Comparison of ENCODE assay signal across 8 cellular contexts in the genomic region with DNA sequence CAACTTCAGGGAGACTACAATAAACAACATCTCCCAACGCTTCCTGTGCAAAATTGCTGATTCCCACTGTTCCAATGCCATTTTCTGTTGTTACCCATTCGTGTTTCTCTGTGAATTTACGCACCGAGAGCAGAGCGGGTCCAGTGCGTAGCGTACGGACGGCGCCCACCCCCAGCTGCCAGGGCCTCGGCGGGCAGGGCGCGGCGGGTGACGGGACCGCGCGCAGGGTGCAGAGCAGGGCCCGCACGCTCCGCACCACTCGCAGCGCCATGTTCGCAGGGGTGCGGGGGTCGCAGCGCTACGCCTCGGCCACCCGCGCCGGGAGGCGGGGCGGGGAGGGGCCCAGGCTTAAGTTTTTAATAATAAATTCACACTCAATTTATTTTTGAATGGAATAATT.
A peak's percentile ranks its signal among the peaks of the same experiment; 100 is the strongest.
DNase-seq lines count a peak whose midpoint lies in the region; ATAC-seq, FAIRE-seq and TF ChIP-seq lines count a peak whose summit lies in the region.
"Not testable (repeated sequence)": the region's sequence is repeated elsewhere in the genome, so short reads cannot be mapped to it uniquely, and the experiment has no call there.

No MANE protein-coding gene starts in this region.

- H3K9me1 ChIP-seq in IMR-90 (ENCODE audit: insufficient read depth, low read length), result not testable (repeated sequence)

- ATAC-seq in CD8-positive, alpha-beta T cell, result peak; percentile 78
- ATAC-seq in IMR-90 (ENCODE audit: low read depth) (peak; percentile 61; the same call in 1 of the 2 replicates), GM12878 (peak; percentile 53; the same call in 2 of the 3 replicates), Right ventricle myocardium inferior (peak; percentile 63), left colon (peak; percentile 54)
- ATAC-seq in activated CD4-positive, alpha-beta T cell treated with anti-CD3 and anti-CD28 coated beads for 36 hours, result peak; percentile 57
- peak; percentile 38 for ATAC-seq in naive thymus-derived CD4-positive, alpha-beta T cell
- peak; percentile 84 for ATAC-seq in stimulated activated naive CD8-positive, alpha-beta T cell treated with anti-CD3 and anti-CD28 coated beads, Interleukin-15, amount 100 ng/mL, for 72 hours

- SMC1A ChIA-PET in GM12878 (lab: Charles Lee; ENCODE audit: uncharacterized antibody, unreplicated experiment), result interaction anchor here (0.6 kb wide), 1 partner anchor 191 kb away, joined by 3 read pairs; no protein-coding TSS in a partner anchor

- H4K5ac ChIP-seq in IMR-90 (ENCODE audit: low read depth, low read length), result not testable (repeated sequence)

- not testable (repeated sequence) for TF ChIP-seq POLR2A in IMR-90 (IDR thresholded peaks at IDR 0.05; ENCODE audit: low read depth, low read length); GM12878 (IDR thresholded peaks at IDR 0.05; ENCODE audit: low read depth, low read length)

- not testable (repeated sequence) for H3K9ac ChIP-seq in IMR-90 (ENCODE audit: low read depth, low read length); GM12878 (ENCODE audit: control insufficient read depth, insufficient read depth, low read length)

- not testable (repeated sequence) for H2BK5ac ChIP-seq in IMR-90 (ENCODE audit: low read depth, low read length, poor library complexity, severe bottlenecking)

- H3K27ac ChIP-seq in CD8-positive, alpha-beta T cell (ENCODE audit: low read depth, low read length); IMR-90 (ENCODE audit: insufficient read depth, low read length); GM12878 (ENCODE audit: control insufficient read depth, insufficient read depth); naive thymus-derived CD4-positive, alpha-beta T cell (ENCODE audit: low read depth, low read length): not testable (repeated sequence)

- H2BK15ac ChIP-seq in IMR-90 (ENCODE audit: low read depth, low read length), result not testable (repeated sequence)

- in situ Hi-C loops in IMR-90 (cut with MboI; ENCODE audit: low sequenced_read_pairs); GM12878 (cut with MboI): not testable (repeated sequence)

- not testable (repeated sequence) for H3K27me3 ChIP-seq in CD8-positive, alpha-beta T cell (ENCODE audit: insufficient read depth, low read length); IMR-90 (ENCODE audit: control insufficient read depth, insufficient read depth, low read length); GM12878 (replicated peaks in 1 of 2; ENCODE audit: control insufficient read depth in 2 of 2, insufficient read depth in 2 of 2, low read length in 1 of 2); naive thymus-derived CD4-positive, alpha-beta T cell (ENCODE audit: control insufficient read depth in 2 of 2, insufficient read depth in 2 of 2, low read length in 2 of 2)

- POLR2A ChIA-PET in CD8-positive, alpha-beta T cell (lab: Charles Lee); IMR-90 (lab: Charles Lee; ENCODE audit: unreplicated experiment); activated CD4-positive, alpha-beta T cell treated with anti-CD3 and anti-CD28 coated beads for 36 hours (lab: Charles Lee); GM12878 (lab: Charles Lee); naive thymus-derived CD4-positive, alpha-beta T cell (lab: Charles Lee): not testable (repeated sequence)

- H2AFZ ChIP-seq in IMR-90 (replicated peaks; ENCODE audit: low read length, poor library complexity); GM12878 (ENCODE audit: control insufficient read depth, low read depth, low read length): not testable (repeated sequence)

- CTCF ChIA-PET in CD8-positive, alpha-beta T cell (lab: Charles Lee); activated CD4-positive, alpha-beta T cell treated with anti-CD3 and anti-CD28 coated beads for 36 hours (lab: Charles Lee); naive thymus-derived CD4-positive, alpha-beta T cell (lab: Charles Lee): not testable (repeated sequence)
- CTCF ChIA-PET in IMR-90 (lab: Yijun Ruan, JAX) (interaction anchor here (0.5 kb wide), 1 partner anchor 15 kb away, joined by 3 read pairs; no protein-coding TSS in a partner anchor), GM12878 (lab: Yijun Ruan, JAX) (interaction anchor here (0.6 to 0.8 kb wide), 2 partner anchors 9 to 226 kb away, joined by 3 to 4 read pairs; no protein-coding TSS in a partner anchor)

- not testable (repeated sequence) for H3K79me2 ChIP-seq in GM12878 (ENCODE audit: control insufficient read depth, insufficient read depth, low read length)

- H3K9me3 Mint-ChIP-seq in CD8-positive, alpha-beta T cell; activated CD4-positive, alpha-beta T cell treated with anti-CD3 and anti-CD28 coated beads for 36 hours (ENCODE audit: low read depth); naive thymus-derived CD4-positive, alpha-beta T cell; stimulated activated naive CD8-positive, alpha-beta T cell treated with anti-CD3 and anti-CD28 coated beads, Interleukin-15, amount 100 ng/mL, for 72 hours: not testable (repeated sequence)

- WGBS in IMR-90 (ENCODE audit: extremely low coverage in 2 of 2, insufficient read length in 1 of 2), 2 experiments, result 17% methylated on average over 1 of the region's 35 CpGs; no CpG with 5 or more reads in 1 of the 2 experiments
- 88% methylated on average over 20 of the region's 35 CpGs for WGBS in GM12878 (ENCODE audit: insufficient coverage, insufficient replicate concordance, low lambda C conversion rate, missing lambda C conversion rate)

- not testable (repeated sequence) for H3K4ac ChIP-seq in IMR-90 (ENCODE audit: low read depth, low read length)

- H3K18ac ChIP-seq in IMR-90 (ENCODE audit: low read depth, low read length), result not testable (repeated sequence)

- H3K4me1 Mint-ChIP-seq in CD8-positive, alpha-beta T cell (ENCODE audit: low read depth), result peaks cover 11% of the 10 kb centered on the region
- H3K4me1 Mint-ChIP-seq in activated CD4-positive, alpha-beta T cell treated with anti-CD3 and anti-CD28 coated beads for 36 hours; naive thymus-derived CD4-positive, alpha-beta T cell; stimulated activated naive CD8-positive, alpha-beta T cell treated with anti-CD3 and anti-CD28 coated beads, Interleukin-15, amount 100 ng/mL, for 72 hours: not testable (repeated sequence)

- H3K23ac ChIP-seq in IMR-90 (ENCODE audit: low read depth, low read length), result not testable (repeated sequence)

- not testable (repeated sequence) for H4K91ac ChIP-seq in IMR-90 (ENCODE audit: insufficient read depth, low read depth, low read length)

- H2BK120ac ChIP-seq in IMR-90 (ENCODE audit: low read depth, low read length), result not testable (repeated sequence)

- not testable (repeated sequence) for H3K4me3 Mint-ChIP-seq in CD8-positive, alpha-beta T cell; activated CD4-positive, alpha-beta T cell treated with anti-CD3 and anti-CD28 coated beads for 36 hours; naive thymus-derived CD4-positive, alpha-beta T cell; stimulated activated naive CD8-positive, alpha-beta T cell treated with anti-CD3 and anti-CD28 coated beads, Interleukin-15, amount 100 ng/mL, for 72 hours

- not testable (repeated sequence) for H3K4me3 ChIP-seq in CD8-positive, alpha-beta T cell (ENCODE audit: low read depth, low read length); IMR-90 (ENCODE audit: insufficient read depth, low read depth, low read length); GM12878; naive thymus-derived CD4-positive, alpha-beta T cell (ENCODE audit: low read length)

- not testable (repeated sequence) for H3K36me3 ChIP-seq in CD8-positive, alpha-beta T cell (ENCODE audit: insufficient read depth, low read length); IMR-90 (ENCODE audit: control insufficient read depth, insufficient read depth, low read length); GM12878 (ENCODE audit: control insufficient read depth in 2 of 2, insufficient read depth in 2 of 2, low read length in 1 of 2); naive thymus-derived CD4-positive, alpha-beta T cell (ENCODE audit: control insufficient read depth in 2 of 3, insufficient read depth in 3 of 3, low read length in 3 of 3)

- not testable (repeated sequence) for FAIRE-seq in GM12878 (lab: Jason Lieb, UNC)

- H3K27me3 Mint-ChIP-seq in CD8-positive, alpha-beta T cell (ENCODE audit: low read depth); activated CD4-positive, alpha-beta T cell treated with anti-CD3 and anti-CD28 coated beads for 36 hours; naive thymus-derived CD4-positive, alpha-beta T cell; stimulated activated naive CD8-positive, alpha-beta T cell treated with anti-CD3 and anti-CD28 coated beads, Interleukin-15, amount 100 ng/mL, for 72 hours: not testable (repeated sequence)

- not testable (repeated sequence) for H3K14ac ChIP-seq in IMR-90 (replicated peaks; ENCODE audit: low read depth, low read length)

- not testable (repeated sequence) for DNase-seq in CD8-positive, alpha-beta T cell; IMR-90; activated CD4-positive, alpha-beta T cell treated with anti-CD3 and anti-CD28 coated beads for 36 hours; GM12878 (ENCODE audit: low read depth, low spot score); Right ventricle myocardium inferior (ENCODE audit: missing footprints); left colon; naive thymus-derived CD4-positive, alpha-beta T cell; stimulated activated naive CD8-positive, alpha-beta T cell treated with anti-CD3 and anti-CD28 coated beads, Interleukin-15, amount 100 ng/mL, for 72 hours

- not testable (repeated sequence) for H3K56ac ChIP-seq in IMR-90 (ENCODE audit: extremely low read depth, insufficient read depth, low read length)

- peaks cover 12 to 29% of the 10 kb centered on the region in 2 experiments; a peak in 3 of 4 replicates for H3K79me1 ChIP-seq in IMR-90 (ENCODE audit: low read depth in 1 of 2, low read length in 2 of 2)

- not testable (repeated sequence) for H3K4me1 ChIP-seq in CD8-positive, alpha-beta T cell (ENCODE audit: insufficient read depth, low read length); IMR-90 (ENCODE audit: control insufficient read depth, insufficient read depth, low read length); GM12878 (ENCODE audit: control insufficient read depth, insufficient read depth, low read length); naive thymus-derived CD4-positive, alpha-beta T cell (ENCODE audit: control insufficient read depth in 2 of 2, insufficient read depth in 2 of 2, low read length in 2 of 2)

- not testable (repeated sequence) for H2AK9ac ChIP-seq in IMR-90 (replicated peaks; ENCODE audit: low read depth, low read length, poor library complexity)

- RAD21 ChIA-PET in GM12878 (lab: Charles Lee; ENCODE audit: unreplicated experiment), result not testable (repeated sequence)

- not testable (repeated sequence) for TF ChIP-seq RAD21 in IMR-90 (IDR thresholded peaks at IDR 0.05; ENCODE audit: low read length); GM12878 (IDR thresholded peaks at IDR 0.05; ENCODE audit: insufficient read depth, low read depth, low read length)

- not testable (repeated sequence) for TF ChIP-seq CTCF in CD8-positive, alpha-beta T cell (IDR thresholded peaks at IDR 0.05); IMR-90 (conservative IDR thresholded peaks at IDR 0.05; ENCODE audit: low read depth, low read length); GM12878 (IDR thresholded peaks at IDR 0.05 in 2 of 3, conservative IDR thresholded peaks at IDR 0.05 in 1 of 3; ENCODE audit: control insufficient read depth in 2 of 3, extremely low read depth in 1 of 3, insufficient read depth in 1 of 3, low read depth in 3 of 3, low read length in 3 of 3)

- TF ChIP-seq EP300 in GM12878 (IDR thresholded peaks at IDR 0.05; ENCODE audit: borderline replicate concordance in 1 of 2, control insufficient read depth in 1 of 2, low read depth in 2 of 2, low read length in 2 of 2), result not testable (repeated sequence)

- H4K20me1 ChIP-seq in IMR-90 (ENCODE audit: insufficient read depth, low read length); GM12878 (ENCODE audit: control insufficient read depth, insufficient read depth): not testable (repeated sequence)

- H2BK20ac ChIP-seq in IMR-90 (ENCODE audit: low read depth, low read length), result not testable (repeated sequence)

- H3K9me3 ChIP-seq in CD8-positive, alpha-beta T cell (ENCODE audit: low read length); IMR-90 (ENCODE audit: control insufficient read depth, insufficient read depth, low read length); GM12878 (replicated peaks; ENCODE audit: control insufficient read depth, insufficient read depth, low read length); naive thymus-derived CD4-positive, alpha-beta T cell (ENCODE audit: control insufficient read depth in 2 of 3, low read length in 3 of 3): not testable (repeated sequence)

- not testable (repeated sequence) for H2AK5ac ChIP-seq in IMR-90 (ENCODE audit: low read depth, low read length)

- H3K27ac Mint-ChIP-seq in CD8-positive, alpha-beta T cell; activated CD4-positive, alpha-beta T cell treated with anti-CD3 and anti-CD28 coated beads for 36 hours; naive thymus-derived CD4-positive, alpha-beta T cell; stimulated activated naive CD8-positive, alpha-beta T cell treated with anti-CD3 and anti-CD28 coated beads, Interleukin-15, amount 100 ng/mL, for 72 hours: not testable (repeated sequence)

- intact Hi-C loops in CD8-positive, alpha-beta T cell (cut with DNase I, micrococcal nuclease); activated CD4-positive, alpha-beta T cell treated with anti-CD3 and anti-CD28 coated beads for 36 hours (cut with DNase I, micrococcal nuclease); GM12878 (cut with micrococcal nuclease; ENCODE audit: unreplicated experiment); left colon (cut with DNase I, micrococcal nuclease); naive thymus-derived CD4-positive, alpha-beta T cell (cut with micrococcal nuclease): not testable (repeated sequence)
- intact Hi-C loops in IMR-90 (cut with micrococcal nuclease), result loop anchor here (10.0 kb wide), 1 partner anchor 51 kb away; no protein-coding TSS in a partner anchor
- intact Hi-C loops in Right ventricle myocardium inferior (cut with DNase I), result loop anchor here (1.0 kb wide), 1 partner anchor 9 kb away; no protein-coding TSS in a partner anchor

- dilution Hi-C loops in IMR-90 (cut with HindIII; ENCODE audit: low sequenced_read_pairs, unreplicated experiment), result not testable (repeated sequence)

- H3K4me2 ChIP-seq in IMR-90 (ENCODE audit: low read depth, low read length); GM12878 (ENCODE audit: control insufficient read depth, insufficient read depth): not testable (repeated sequence)

- not testable (repeated sequence) for H4K8ac ChIP-seq in IMR-90 (ENCODE audit: low read depth in 2 of 2, low read length in 2 of 2)

- not testable (repeated sequence) for BruUV-seq in IMR-90 (replicated peaks; lab: Mats Ljungman, UMichigan); GM12878 (replicated peaks; lab: Mats Ljungman, UMichigan)

- peaks cover 31% of the 10 kb centered on the region for H3K36me3 Mint-ChIP-seq in CD8-positive, alpha-beta T cell
- not testable (repeated sequence) for H3K36me3 Mint-ChIP-seq in activated CD4-positive, alpha-beta T cell treated with anti-CD3 and anti-CD28 coated beads for 36 hours (ENCODE audit: low read depth)
- peaks cover 0 to 23% (median 5%) of the 10 kb centered on the region in 5 donors for H3K36me3 Mint-ChIP-seq in naive thymus-derived CD4-positive, alpha-beta T cell
